12 cellular contexts compared by ENCODE assay signal in the genomic region with DNA sequence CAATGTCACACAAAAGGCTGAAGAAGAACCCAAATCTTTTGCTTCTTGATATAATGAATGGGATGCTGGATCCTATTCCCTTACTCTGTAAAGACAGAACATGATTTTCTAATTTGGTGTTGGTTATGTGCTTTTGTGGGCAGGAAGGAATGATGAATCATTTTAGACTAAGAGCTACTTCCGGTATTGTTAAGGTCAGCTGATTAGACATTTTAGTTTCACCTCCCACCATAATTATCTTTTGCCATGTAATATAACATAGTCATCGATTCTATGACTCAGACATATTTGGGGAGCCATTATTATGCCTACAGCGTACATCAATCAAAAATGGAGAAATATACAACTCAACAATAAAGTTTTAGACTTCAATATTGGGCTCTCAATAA.
A peak's percentile ranks its signal among the peaks of the same experiment; 100 is the strongest.
DNase-seq lines count a peak whose midpoint lies in the region; ATAC-seq and TF ChIP-seq lines count a peak whose summit lies in the region.
"Had no signal": no experiment of that assay in that cellular context is flagged by ENCODE, and none has a peak within 500 bp of the region (broad histone marks: within the 10 kb centered on the region; RNA-seq: fewer than 3 reads in every experiment).

No MANE protein-coding gene starts in this region.

- H3K36me3 Mint-ChIP-seq in naive thymus-derived CD4-positive, alpha-beta T cell = peaks cover 0 to 3% (median 0%) of the 10 kb centered on the region in 5 donors
- H3K36me3 Mint-ChIP-seq: neural progenitor cell had no signal

- peaks cover 0 to 2% (median 0%) of the 10 kb centered on the region in 11 donors for H3K9me3 Mint-ChIP-seq in naive thymus-derived CD4-positive, alpha-beta T cell

- H3F3A ChIP-seq in GM23248 (ENCODE audit: insufficient read depth) = peaks cover 8% of the 10 kb centered on the region; the same call in 1 of the 2 replicates

- in situ Hi-C loops in GM23248 (cut with MboI) = no loop called here

- H3K27ac Mint-ChIP-seq in naive thymus-derived CD4-positive, alpha-beta T cell = no peak overlapping the region

- H3K9me3 ChIP-seq in GM23248 (ENCODE audit: low read depth) (no peaks in the 10 kb centered on the region), SK-N-MC (ENCODE audit: low read depth, low read length) (no peaks in the 10 kb centered on the region)
- no peaks in the 10 kb centered on the region for H3K9me3 ChIP-seq in naive thymus-derived CD4-positive, alpha-beta T cell (ENCODE audit: control insufficient read depth in 2 of 3, low read length in 3 of 3)
- H3K9me3 ChIP-seq: transverse colon had no signal

- 18 to 27% methylated on average over 3 of the region's 3 CpGs for WGBS in GM23248 (ENCODE audit: low coverage in 1 of 2, low lambda C conversion rate in 2 of 2, missing lambda C conversion rate in 2 of 2), 2 experiments

- H3K27me3 ChIP-seq in GM23248 (replicated peaks; ENCODE audit: insufficient read depth) = no peaks in the 10 kb centered on the region
- no peaks in the 10 kb centered on the region for H3K27me3 ChIP-seq in naive thymus-derived CD4-positive, alpha-beta T cell (ENCODE audit: control insufficient read depth in 2 of 2, insufficient read depth in 2 of 2, low read length in 2 of 2)
- H3K27me3 ChIP-seq: neural progenitor cell, transverse colon had no signal

- DNase-seq in AG20443 (ENCODE audit: low spot score) (peak; percentile 26), GM23248 (peak; percentile 59), SK-N-MC (ENCODE audit: low read depth, low spot score) (no peak), fibroblast of the aortic adventitia (ENCODE audit: low read depth) (peak; percentile 28), NCI-H345 treated with DMSO at 0.1 percent for 48 hours (lab: John Stamatoyannopoulos, UW; ENCODE audit: unreplicated experiment) (no peak), DMS 273 treated with DMSO at 0.1 percent for 48 hours (lab: John Stamatoyannopoulos, UW) (no peak), NCI-H146 treated with DMSO at 0.1 percent for 48 hours (lab: John Stamatoyannopoulos, UW; ENCODE audit: unreplicated experiment) (no peak)
- DNase-seq in naive thymus-derived CD4-positive, alpha-beta T cell = no peak
- DNase-seq: cortex of kidney, NCI-H345, transverse colon had no signal

- H2AFZ ChIP-seq in GM23248 = peak overlapping the region; percentile 77

- no peaks in the 10 kb centered on the region for H3K79me2 ChIP-seq in GM23248 (ENCODE audit: insufficient read depth)

- H3K4me3 Mint-ChIP-seq in naive thymus-derived CD4-positive, alpha-beta T cell = no peak overlapping the region
- H3K4me3 Mint-ChIP-seq: neural progenitor cell had no signal

- peak overlapping the region; percentile 49 for H3K4me2 ChIP-seq in GM23248 (ENCODE audit: unreplicated experiment)
- H3K4me2 ChIP-seq: neural progenitor cell had no signal

- H3K36me3 ChIP-seq in GM23248 (ENCODE audit: low read depth) (no peaks in the 10 kb centered on the region), SK-N-MC (ENCODE audit: insufficient read depth, low read length) (no peaks in the 10 kb centered on the region)
- no peaks in the 10 kb centered on the region for H3K36me3 ChIP-seq in naive thymus-derived CD4-positive, alpha-beta T cell (ENCODE audit: control insufficient read depth in 2 of 3, insufficient read depth in 3 of 3, low read length in 3 of 3)
- H3K36me3 ChIP-seq: neural progenitor cell, transverse colon had no signal

- CTCF ChIA-PET in naive thymus-derived CD4-positive, alpha-beta T cell (lab: Charles Lee) = no interaction called here

- H3K4me1 Mint-ChIP-seq in naive thymus-derived CD4-positive, alpha-beta T cell = peaks cover 5 to 21% (median 10%) of the 10 kb centered on the region in 7 donors

- no peak for ATAC-seq in naive thymus-derived CD4-positive, alpha-beta T cell

- H3K27ac ChIP-seq in GM23248 (peak overlapping the region; percentile 45), SK-N-MC (peak overlapping the region; percentile 38; the same call in 1 of the 2 replicates)
- H3K27ac ChIP-seq in naive thymus-derived CD4-positive, alpha-beta T cell (ENCODE audit: low read depth, low read length) = no peak overlapping the region
- H3K27ac ChIP-seq: neural progenitor cell, transverse colon had no signal

- H3K4me3 ChIP-seq in GM23248 = no peak overlapping the region
- no peak overlapping the region for H3K4me3 ChIP-seq in SK-N-MC
- no peak overlapping the region for H3K4me3 ChIP-seq in fibroblast of the aortic adventitia (ENCODE audit: low read depth, low read length)
- H3K4me3 ChIP-seq in naive thymus-derived CD4-positive, alpha-beta T cell (ENCODE audit: low read length) = no peak overlapping the region
- H3K4me3 ChIP-seq: neural progenitor cell, transverse colon had no signal

- peaks cover 23% of the 10 kb centered on the region for H3K4me1 ChIP-seq in GM23248 (ENCODE audit: insufficient read depth)
- no peaks in the 10 kb centered on the region for H3K4me1 ChIP-seq in naive thymus-derived CD4-positive, alpha-beta T cell (ENCODE audit: control insufficient read depth in 2 of 2, insufficient read depth in 2 of 2, low read length in 2 of 2)
- H3K4me1 ChIP-seq: neural progenitor cell, transverse colon had no signal

- intact Hi-C loops in naive thymus-derived CD4-positive, alpha-beta T cell (cut with micrococcal nuclease) = loop anchor here in 1 of 2 donors (5.0 kb wide), 1 partner anchor 42 kb away; no protein-coding TSS in a partner anchor

- no peaks in the 10 kb centered on the region for H3K27me3 Mint-ChIP-seq in naive thymus-derived CD4-positive, alpha-beta T cell

- no peaks in the 10 kb centered on the region for H4K20me1 ChIP-seq in GM23248 (ENCODE audit: insufficient read depth)

- peak overlapping the region; percentile 31; the same call in 1 of the 2 replicates for H3K9ac ChIP-seq in GM23248
- H3K9ac ChIP-seq in SK-N-MC (ENCODE audit: insufficient read length) = no peak overlapping the region
- H3K9ac ChIP-seq: neural progenitor cell had no signal

- no peak for TF ChIP-seq CTCF in fibroblast of the aortic adventitia (IDR thresholded peaks at IDR 0.05; ENCODE audit: insufficient read depth, low read length)

- POLR2A ChIA-PET in naive thymus-derived CD4-positive, alpha-beta T cell (lab: Charles Lee) = no interaction called here

- no peaks in the 10 kb centered on the region for H3K9me2 ChIP-seq in GM23248 (ENCODE audit: insufficient read depth)

Comparison
In these comparisons a context has a peak if more than half of its experiments do, and no peak if none do; other contexts are left out.
1. DNase-seq: peak in AG20443 (single experiment), GM23248 (single experiment) and fibroblast of the aortic adventitia (single experiment); none in SK-N-MC (single experiment), NCI-H345 treated with DMSO at 0.1 percent for 48 hours (single experiment), DMS 273 treated with DMSO at 0.1 percent for 48 hours (single experiment), naive thymus-derived CD4-positive, alpha-beta T cell (0 of 9) and NCI-H146 treated with DMSO at 0.1 percent for 48 hours (single experiment).